In genomic region chr6:147132889-147133288, GRCh38 we compare ENCODE assay signal across 1 cellular context.
TF ChIP-seq lines count a peak whose summit lies in the region.

No MANE protein-coding gene starts in this region.

TF ChIP-seq in K562, 482 proteins besides CTCF, POLR2A, EP300 and RAD21 (continued from another document and continues in another):
- TF ChIP-seq VEZF1 (CRISPR knock-in tag; IDR thresholded peaks at IDR 0.05) (peak; percentile 28; the same call in 1 of the 2 replicates), MAFK (IDR thresholded peaks at IDR 0.05; ENCODE audit: low read length) (peak; percentile 33; the same call in 1 of the 2 replicates), NR2C1 (IDR thresholded peaks at IDR 0.05) (no peak), NR2C1 (tag; IDR thresholded peaks at IDR 0.05) (no peak), FOXJ2 (tag; IDR thresholded peaks at IDR 0.05) (0 out of 2 replicates have a peak, but pooled peaks have one; percentile 2), SMARCE1 (IDR thresholded peaks at IDR 0.05) (peak; percentile 36; the same call in 1 of the 2 replicates), BCOR (IDR thresholded peaks at IDR 0.05) (peak; percentile 94; the same call in 1 of the 2 replicates), PHB (CRISPR knock-in tag; IDR thresholded peaks at IDR 0.05) (no peak), STAT5A (IDR thresholded peaks at IDR 0.05; ENCODE audit: borderline replicate concordance, low read length) (no peak), ZNF316 (IDR thresholded peaks at IDR 0.05) (peak; percentile 41; the same call in 1 of the 2 replicates), ILK (tag; IDR thresholded peaks at IDR 0.05; ENCODE audit: borderline replicate concordance, low read depth) (no peak), ZNF766 (CRISPR knock-in tag; conservative IDR thresholded peaks at IDR 0.05) (0 out of 2 replicates have a peak, but pooled peaks have one; percentile 37), DPF2 (IDR thresholded peaks at IDR 0.05) (peak; percentile 43; the same call in 1 of the 2 replicates), ZNF592 (IDR thresholded peaks at IDR 0.05) (0 out of 2 replicates have a peak, but pooled peaks have one; percentile 54), NCOA1 (IDR thresholded peaks at IDR 0.05; ENCODE audit: low read depth) (no peak), KDM1A (IDR thresholded peaks at IDR 0.05) (peak in 1 of 2 experiments; percentile 64; a peak in 2 of 4 replicates), L3MBTL2 (IDR thresholded peaks at IDR 0.05) (0 out of 2 replicates have a peak, but pooled peaks have one; percentile 40), TEAD1 (CRISPR knock-in tag; IDR thresholded peaks at IDR 0.05) (no peak), FOXM1 (IDR thresholded peaks at IDR 0.05; ENCODE audit: low read depth) (peak; percentile 30; the same call in 1 of the 2 replicates), FOXM1 (CRISPR knock-in tag; IDR thresholded peaks at IDR 0.05; ENCODE audit: low read depth) (no peak), ZSCAN32 (CRISPR knock-in tag; IDR thresholded peaks at IDR 0.05) (0 out of 2 replicates have a peak, but pooled peaks have one; percentile 74), TEAD4 (IDR thresholded peaks at IDR 0.05; ENCODE audit: low read length) (peak; percentile 23; the same call in 1 of the 2 replicates), TEAD4 (CRISPR knock-in tag; IDR thresholded peaks at IDR 0.05; ENCODE audit: borderline replicate concordance) (no peak), NFXL1 (CRISPR knock-in tag; IDR thresholded peaks at IDR 0.05) (no peak), RBM25 (IDR thresholded peaks at IDR 0.05; ENCODE audit: low read depth, low read length, severe bottlenecking) (peak; percentile 89), SRF (CRISPR knock-in tag; IDR thresholded peaks at IDR 0.05) (no peak), ARID3B (CRISPR knock-in tag; IDR thresholded peaks at IDR 0.05; ENCODE audit: borderline replicate concordance) (no peak), JUNB (CRISPR knock-in tag; conservative IDR thresholded peaks at IDR 0.05) (no peak), CEBPB (tag; IDR thresholded peaks at IDR 0.05) (peak; percentile 94), ZNF280A (IDR thresholded peaks at IDR 0.05; ENCODE audit: low read depth, partially characterized antibody) (no peak), ZNF589 (CRISPR knock-in tag; IDR thresholded peaks at IDR 0.05; ENCODE audit: low read depth) (peak; percentile 71; the same call in 1 of the 2 replicates), ESRRA (IDR thresholded peaks at IDR 0.05; ENCODE audit: borderline replicate concordance, low read depth) (no peak), ATF7 (IDR thresholded peaks at IDR 0.05) (peak; percentile 92), CBX3 (IDR thresholded peaks at IDR 0.05; ENCODE audit: borderline replicate concordance in 1 of 2, low read length in 2 of 2) (peak in 1 of 2 experiments; percentile 69; a peak in 2 of 3 replicates), PTTG1 (tag; IDR thresholded peaks at IDR 0.05; ENCODE audit: low read depth) (0 out of 2 replicates have a peak, but pooled peaks have one; percentile 37), GMEB1 (CRISPR knock-in tag; IDR thresholded peaks at IDR 0.05) (no peak), C11orf30 (IDR thresholded peaks at IDR 0.05; ENCODE audit: low read depth) (peak; percentile 68), NR4A1 (CRISPR knock-in tag; IDR thresholded peaks at IDR 0.05) (no peak), NR4A1 (tag; IDR thresholded peaks at IDR 0.05) (0 out of 2 replicates have a peak, but pooled peaks have one; percentile 42), EP400 (IDR thresholded peaks at IDR 0.05) (peak; percentile 45; the same call in 1 of the 2 replicates), BACH1 (tag; IDR thresholded peaks at IDR 0.05) (peak; percentile 48; the same call in 1 of the 2 replicates), TRIM24 (IDR thresholded peaks at IDR 0.05) (0 out of 4 replicates have a peak, but pooled peaks of 1 of the 2 experiments have one; percentile 50), SPI1 (IDR thresholded peaks at IDR 0.05; ENCODE audit: borderline replicate concordance, low read depth, low read length) (no peak), CEBPG (CRISPR knock-in tag; IDR thresholded peaks at IDR 0.05) (no peak; the same call in none of the 2 replicates), CEBPG (tag; conservative IDR thresholded peaks at IDR 0.05 in 1 of 2, IDR thresholded peaks at IDR 0.05 in 1 of 2) (peak; percentile 99), ZNF644 (tag; IDR thresholded peaks at IDR 0.05; ENCODE audit: low read depth) (no peak)
- TF ChIP-seq, protein P1, sequence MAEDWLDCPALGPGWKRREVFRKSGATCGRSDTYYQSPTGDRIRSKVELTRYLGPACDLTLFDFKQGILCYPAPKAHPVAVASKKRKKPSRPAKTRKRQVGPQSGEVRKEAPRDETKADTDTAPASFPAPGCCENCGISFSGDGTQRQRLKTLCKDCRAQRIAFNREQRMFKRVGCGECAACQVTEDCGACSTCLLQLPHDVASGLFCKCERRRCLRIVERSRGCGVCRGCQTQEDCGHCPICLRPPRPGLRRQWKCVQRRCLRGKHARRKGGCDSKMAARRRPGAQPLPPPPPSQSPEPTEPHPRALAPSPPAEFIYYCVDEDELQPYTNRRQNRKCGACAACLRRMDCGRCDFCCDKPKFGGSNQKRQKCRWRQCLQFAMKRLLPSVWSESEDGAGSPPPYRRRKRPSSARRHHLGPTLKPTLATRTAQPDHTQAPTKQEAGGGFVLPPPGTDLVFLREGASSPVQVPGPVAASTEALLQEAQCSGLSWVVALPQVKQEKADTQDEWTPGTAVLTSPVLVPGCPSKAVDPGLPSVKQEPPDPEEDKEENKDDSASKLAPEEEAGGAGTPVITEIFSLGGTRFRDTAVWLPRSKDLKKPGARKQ (CRISPR knock-in tag; IDR thresholded peaks at IDR 0.05) = no peak
- TF ChIP-seq, protein P2, sequence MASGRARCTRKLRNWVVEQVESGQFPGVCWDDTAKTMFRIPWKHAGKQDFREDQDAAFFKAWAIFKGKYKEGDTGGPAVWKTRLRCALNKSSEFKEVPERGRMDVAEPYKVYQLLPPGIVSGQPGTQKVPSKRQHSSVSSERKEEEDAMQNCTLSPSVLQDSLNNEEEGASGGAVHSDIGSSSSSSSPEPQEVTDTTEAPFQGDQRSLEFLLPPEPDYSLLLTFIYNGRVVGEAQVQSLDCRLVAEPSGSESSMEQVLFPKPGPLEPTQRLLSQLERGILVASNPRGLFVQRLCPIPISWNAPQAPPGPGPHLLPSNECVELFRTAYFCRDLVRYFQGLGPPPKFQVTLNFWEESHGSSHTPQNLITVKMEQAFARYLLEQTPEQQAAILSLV (tag; IDR thresholded peaks at IDR 0.05) = peak; percentile 71; the same call in 1 of the 2 replicates
- TF ChIP-seq, protein P3, sequence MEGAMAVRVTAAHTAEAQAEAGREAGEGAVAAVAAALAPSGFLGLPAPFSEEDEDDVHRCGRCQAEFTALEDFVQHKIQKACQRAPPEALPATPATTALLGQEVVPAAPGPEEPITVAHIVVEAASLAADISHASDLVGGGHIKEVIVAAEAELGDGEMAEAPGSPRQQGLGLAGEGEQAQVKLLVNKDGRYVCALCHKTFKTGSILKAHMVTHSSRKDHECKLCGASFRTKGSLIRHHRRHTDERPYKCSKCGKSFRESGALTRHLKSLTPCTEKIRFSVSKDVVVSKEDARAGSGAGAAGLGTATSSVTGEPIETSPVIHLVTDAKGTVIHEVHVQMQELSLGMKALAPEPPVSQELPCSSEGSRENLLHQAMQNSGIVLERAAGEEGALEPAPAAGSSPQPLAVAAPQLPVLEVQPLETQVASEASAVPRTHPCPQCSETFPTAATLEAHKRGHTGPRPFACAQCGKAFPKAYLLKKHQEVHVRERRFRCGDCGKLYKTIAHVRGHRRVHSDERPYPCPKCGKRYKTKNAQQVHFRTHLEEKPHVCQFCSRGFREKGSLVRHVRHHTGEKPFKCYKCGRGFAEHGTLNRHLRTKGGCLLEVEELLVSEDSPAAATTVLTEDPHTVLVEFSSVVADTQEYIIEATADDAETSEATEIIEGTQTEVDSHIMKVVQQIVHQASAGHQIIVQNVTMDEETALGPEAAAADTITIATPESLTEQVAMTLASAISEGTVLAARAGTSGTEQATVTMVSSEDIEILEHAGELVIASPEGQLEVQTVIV (CRISPR knock-in tag; IDR thresholded peaks at IDR 0.05; ENCODE audit: borderline replicate concordance) = no peak
- TF ChIP-seq, protein P4, sequence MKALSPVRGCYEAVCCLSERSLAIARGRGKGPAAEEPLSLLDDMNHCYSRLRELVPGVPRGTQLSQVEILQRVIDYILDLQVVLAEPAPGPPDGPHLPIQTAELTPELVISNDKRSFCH (CRISPR knock-in tag; IDR thresholded peaks at IDR 0.05) = no peak
- TF ChIP-seq, protein P4 (tag; IDR thresholded peaks at IDR 0.05) = peak; percentile 82; the same call in 1 of the 2 replicates
- TF ChIP-seq, protein P5, sequence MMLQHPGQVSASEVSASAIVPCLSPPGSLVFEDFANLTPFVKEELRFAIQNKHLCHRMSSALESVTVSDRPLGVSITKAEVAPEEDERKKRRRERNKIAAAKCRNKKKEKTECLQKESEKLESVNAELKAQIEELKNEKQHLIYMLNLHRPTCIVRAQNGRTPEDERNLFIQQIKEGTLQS (IDR thresholded peaks at IDR 0.05) = peak; percentile 99
- TF ChIP-seq, protein P5 (CRISPR knock-in tag; conservative IDR thresholded peaks at IDR 0.05) = peak; percentile 85
